In the genomic region with DNA sequence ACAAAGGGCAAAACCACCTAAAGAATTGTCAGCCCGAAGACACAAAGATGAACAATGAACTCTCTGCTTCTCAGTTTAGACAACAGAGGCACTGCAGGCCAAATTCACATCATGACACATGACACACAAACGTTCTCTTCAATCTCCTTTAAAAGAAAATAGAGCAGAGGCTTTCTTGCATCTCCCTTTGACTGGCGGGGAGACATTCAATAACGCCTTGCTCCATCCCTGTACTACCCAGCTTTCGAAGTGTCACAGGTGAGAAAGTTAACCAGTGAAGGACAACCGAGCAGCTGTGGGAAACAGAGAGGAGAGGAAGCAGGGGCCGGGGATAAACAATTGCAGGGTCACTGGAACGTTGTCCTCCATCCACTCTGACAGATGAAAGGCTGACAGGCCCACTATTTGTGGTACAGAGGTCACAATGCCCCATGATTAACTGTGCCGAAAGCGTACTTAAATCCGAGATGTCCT, we compare ENCODE assay signal across 1 cellular context.
TF ChIP-seq lines count a peak whose summit lies in the region.

No MANE protein-coding gene starts in this region.

TF ChIP-seq in HepG2, 621 proteins besides CTCF, POLR2A, EP300 and RAD21 (continued from another document and continues in another):
- TF ChIP-seq, protein P1, sequence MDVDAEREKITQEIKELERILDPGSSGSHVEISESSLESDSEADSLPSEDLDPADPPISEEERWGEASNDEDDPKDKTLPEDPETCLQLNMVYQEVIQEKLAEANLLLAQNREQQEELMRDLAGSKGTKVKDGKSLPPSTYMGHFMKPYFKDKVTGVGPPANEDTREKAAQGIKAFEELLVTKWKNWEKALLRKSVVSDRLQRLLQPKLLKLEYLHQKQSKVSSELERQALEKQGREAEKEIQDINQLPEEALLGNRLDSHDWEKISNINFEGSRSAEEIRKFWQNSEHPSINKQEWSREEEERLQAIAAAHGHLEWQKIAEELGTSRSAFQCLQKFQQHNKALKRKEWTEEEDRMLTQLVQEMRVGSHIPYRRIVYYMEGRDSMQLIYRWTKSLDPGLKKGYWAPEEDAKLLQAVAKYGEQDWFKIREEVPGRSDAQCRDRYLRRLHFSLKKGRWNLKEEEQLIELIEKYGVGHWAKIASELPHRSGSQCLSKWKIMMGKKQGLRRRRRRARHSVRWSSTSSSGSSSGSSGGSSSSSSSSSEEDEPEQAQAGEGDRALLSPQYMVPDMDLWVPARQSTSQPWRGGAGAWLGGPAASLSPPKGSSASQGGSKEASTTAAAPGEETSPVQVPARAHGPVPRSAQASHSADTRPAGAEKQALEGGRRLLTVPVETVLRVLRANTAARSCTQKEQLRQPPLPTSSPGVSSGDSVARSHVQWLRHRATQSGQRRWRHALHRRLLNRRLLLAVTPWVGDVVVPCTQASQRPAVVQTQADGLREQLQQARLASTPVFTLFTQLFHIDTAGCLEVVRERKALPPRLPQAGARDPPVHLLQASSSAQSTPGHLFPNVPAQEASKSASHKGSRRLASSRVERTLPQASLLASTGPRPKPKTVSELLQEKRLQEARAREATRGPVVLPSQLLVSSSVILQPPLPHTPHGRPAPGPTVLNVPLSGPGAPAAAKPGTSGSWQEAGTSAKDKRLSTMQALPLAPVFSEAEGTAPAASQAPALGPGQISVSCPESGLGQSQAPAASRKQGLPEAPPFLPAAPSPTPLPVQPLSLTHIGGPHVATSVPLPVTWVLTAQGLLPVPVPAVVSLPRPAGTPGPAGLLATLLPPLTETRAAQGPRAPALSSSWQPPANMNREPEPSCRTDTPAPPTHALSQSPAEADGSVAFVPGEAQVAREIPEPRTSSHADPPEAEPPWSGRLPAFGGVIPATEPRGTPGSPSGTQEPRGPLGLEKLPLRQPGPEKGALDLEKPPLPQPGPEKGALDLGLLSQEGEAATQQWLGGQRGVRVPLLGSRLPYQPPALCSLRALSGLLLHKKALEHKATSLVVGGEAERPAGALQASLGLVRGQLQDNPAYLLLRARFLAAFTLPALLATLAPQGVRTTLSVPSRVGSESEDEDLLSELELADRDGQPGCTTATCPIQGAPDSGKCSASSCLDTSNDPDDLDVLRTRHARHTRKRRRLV (CRISPR knock-in tag; IDR thresholded peaks at IDR 0.05) = no peak
- TF ChIP-seq ZNF260 (CRISPR knock-in tag; IDR thresholded peaks at IDR 0.05; ENCODE audit: borderline replicate concordance, low read depth) (no peak), HDAC2 (CRISPR knock-in tag; IDR thresholded peaks at IDR 0.05) (peak; percentile 94), NBN (conservative IDR thresholded peaks at IDR 0.05) (no peak), POGZ (CRISPR knock-in tag; IDR thresholded peaks at IDR 0.05) (peak; percentile 84), HOXA3 (CRISPR knock-in tag; IDR thresholded peaks at IDR 0.05) (peak; percentile 83), IRF2 (CRISPR knock-in tag; IDR thresholded peaks at IDR 0.05) (peak; percentile 49), ZNF879 (CRISPR knock-in tag; IDR thresholded peaks at IDR 0.05) (no peak), MLLT10 (CRISPR knock-in tag; IDR thresholded peaks at IDR 0.05) (no peak), CEBPG (CRISPR knock-in tag; IDR thresholded peaks at IDR 0.05) (peak; percentile 23; the same call in 1 of the 2 replicates), SIX4 (CRISPR knock-in tag; IDR thresholded peaks at IDR 0.05) (no peak), KMT2A (CRISPR knock-in tag; IDR thresholded peaks at IDR 0.05) (peak; percentile 22; the same call in 1 of the 2 replicates), FOXP1 (IDR thresholded peaks at IDR 0.05) (peak; percentile 60; the same call in 1 of the 2 replicates), FOXP1 (CRISPR knock-in tag; IDR thresholded peaks at IDR 0.05) (peak; percentile 86), TERF1 (CRISPR knock-in tag; IDR thresholded peaks at IDR 0.05) (no peak), ZNF660 (CRISPR knock-in tag; IDR thresholded peaks at IDR 0.05; ENCODE audit: borderline replicate concordance, low read depth) (no peak), ZNF564 (CRISPR knock-in tag; IDR thresholded peaks at IDR 0.05) (no peak), ZNF44 (CRISPR knock-in tag; IDR thresholded peaks at IDR 0.05) (no peak), AKNA (CRISPR knock-in tag; IDR thresholded peaks at IDR 0.05; ENCODE audit: borderline replicate concordance) (no peak), ADNP (CRISPR knock-in tag; IDR thresholded peaks at IDR 0.05) (no peak), ZNF317 (CRISPR knock-in tag; IDR thresholded peaks at IDR 0.05) (0 out of 2 replicates have a peak, but pooled peaks have one; percentile 26)
- TF ChIP-seq, protein P2, sequence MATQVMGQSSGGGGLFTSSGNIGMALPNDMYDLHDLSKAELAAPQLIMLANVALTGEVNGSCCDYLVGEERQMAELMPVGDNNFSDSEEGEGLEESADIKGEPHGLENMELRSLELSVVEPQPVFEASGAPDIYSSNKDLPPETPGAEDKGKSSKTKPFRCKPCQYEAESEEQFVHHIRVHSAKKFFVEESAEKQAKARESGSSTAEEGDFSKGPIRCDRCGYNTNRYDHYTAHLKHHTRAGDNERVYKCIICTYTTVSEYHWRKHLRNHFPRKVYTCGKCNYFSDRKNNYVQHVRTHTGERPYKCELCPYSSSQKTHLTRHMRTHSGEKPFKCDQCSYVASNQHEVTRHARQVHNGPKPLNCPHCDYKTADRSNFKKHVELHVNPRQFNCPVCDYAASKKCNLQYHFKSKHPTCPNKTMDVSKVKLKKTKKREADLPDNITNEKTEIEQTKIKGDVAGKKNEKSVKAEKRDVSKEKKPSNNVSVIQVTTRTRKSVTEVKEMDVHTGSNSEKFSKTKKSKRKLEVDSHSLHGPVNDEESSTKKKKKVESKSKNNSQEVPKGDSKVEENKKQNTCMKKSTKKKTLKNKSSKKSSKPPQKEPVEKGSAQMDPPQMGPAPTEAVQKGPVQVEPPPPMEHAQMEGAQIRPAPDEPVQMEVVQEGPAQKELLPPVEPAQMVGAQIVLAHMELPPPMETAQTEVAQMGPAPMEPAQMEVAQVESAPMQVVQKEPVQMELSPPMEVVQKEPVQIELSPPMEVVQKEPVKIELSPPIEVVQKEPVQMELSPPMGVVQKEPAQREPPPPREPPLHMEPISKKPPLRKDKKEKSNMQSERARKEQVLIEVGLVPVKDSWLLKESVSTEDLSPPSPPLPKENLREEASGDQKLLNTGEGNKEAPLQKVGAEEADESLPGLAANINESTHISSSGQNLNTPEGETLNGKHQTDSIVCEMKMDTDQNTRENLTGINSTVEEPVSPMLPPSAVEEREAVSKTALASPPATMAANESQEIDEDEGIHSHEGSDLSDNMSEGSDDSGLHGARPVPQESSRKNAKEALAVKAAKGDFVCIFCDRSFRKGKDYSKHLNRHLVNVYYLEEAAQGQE (IDR thresholded peaks at IDR 0.05; ENCODE audit: borderline replicate concordance in 1 of 2, low read depth in 1 of 2, low read length in 2 of 2) = 0 out of 4 replicates have a peak, but pooled peaks of 1 of the 2 experiments have one; percentile 55
- TF ChIP-seq, protein P3, sequence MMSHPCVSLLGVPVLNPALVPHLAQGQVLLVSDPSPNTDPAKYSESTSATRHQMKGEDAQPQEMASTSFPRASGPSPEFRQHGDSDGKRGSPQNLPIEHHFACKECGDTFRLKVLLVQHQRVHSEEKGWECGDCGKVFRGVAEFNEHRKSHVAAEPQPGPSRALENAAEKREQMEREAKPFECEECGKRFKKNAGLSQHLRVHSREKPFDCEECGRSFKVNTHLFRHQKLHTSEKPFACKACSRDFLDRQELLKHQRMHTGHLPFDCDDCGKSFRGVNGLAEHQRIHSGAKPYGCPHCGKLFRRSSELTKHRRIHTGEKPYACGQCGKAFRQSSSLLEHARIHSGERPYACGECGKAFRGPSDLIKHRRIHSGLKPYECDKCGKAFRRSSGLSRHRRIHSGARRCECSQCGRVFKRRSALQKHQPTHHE (CRISPR knock-in tag; IDR thresholded peaks at IDR 0.05; ENCODE audit: borderline replicate concordance) = no peak
- TF ChIP-seq, protein P4, sequence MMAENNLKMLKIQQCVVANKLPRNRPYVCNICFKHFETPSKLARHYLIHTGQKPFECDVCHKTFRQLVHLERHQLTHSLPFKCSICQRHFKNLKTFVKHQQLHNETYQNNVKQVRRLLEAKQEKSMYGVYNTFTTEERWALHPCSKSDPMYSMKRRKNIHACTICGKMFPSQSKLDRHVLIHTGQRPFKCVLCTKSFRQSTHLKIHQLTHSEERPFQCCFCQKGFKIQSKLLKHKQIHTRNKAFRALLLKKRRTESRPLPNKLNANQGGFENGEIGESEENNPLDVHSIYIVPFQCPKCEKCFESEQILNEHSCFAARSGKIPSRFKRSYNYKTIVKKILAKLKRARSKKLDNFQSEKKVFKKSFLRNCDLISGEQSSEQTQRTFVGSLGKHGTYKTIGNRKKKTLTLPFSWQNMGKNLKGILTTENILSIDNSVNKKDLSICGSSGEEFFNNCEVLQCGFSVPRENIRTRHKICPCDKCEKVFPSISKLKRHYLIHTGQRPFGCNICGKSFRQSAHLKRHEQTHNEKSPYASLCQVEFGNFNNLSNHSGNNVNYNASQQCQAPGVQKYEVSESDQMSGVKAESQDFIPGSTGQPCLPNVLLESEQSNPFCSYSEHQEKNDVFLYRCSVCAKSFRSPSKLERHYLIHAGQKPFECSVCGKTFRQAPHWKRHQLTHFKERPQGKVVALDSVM (CRISPR knock-in tag; IDR thresholded peaks at IDR 0.05) = peak; percentile 33; the same call in 1 of the 2 replicates
- TF ChIP-seq, protein P5, sequence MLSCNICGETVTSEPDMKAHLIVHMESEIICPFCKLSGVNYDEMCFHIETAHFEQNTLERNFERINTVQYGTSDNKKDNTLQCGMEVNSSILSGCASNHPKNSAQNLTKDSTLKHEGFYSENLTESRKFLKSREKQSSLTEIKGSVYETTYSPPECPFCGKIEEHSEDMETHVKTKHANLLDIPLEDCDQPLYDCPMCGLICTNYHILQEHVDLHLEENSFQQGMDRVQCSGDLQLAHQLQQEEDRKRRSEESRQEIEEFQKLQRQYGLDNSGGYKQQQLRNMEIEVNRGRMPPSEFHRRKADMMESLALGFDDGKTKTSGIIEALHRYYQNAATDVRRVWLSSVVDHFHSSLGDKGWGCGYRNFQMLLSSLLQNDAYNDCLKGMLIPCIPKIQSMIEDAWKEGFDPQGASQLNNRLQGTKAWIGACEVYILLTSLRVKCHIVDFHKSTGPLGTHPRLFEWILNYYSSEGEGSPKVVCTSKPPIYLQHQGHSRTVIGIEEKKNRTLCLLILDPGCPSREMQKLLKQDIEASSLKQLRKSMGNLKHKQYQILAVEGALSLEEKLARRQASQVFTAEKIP (CRISPR knock-in tag; IDR thresholded peaks at IDR 0.05; ENCODE audit: borderline replicate concordance) = no peak
- TF ChIP-seq, protein P6, sequence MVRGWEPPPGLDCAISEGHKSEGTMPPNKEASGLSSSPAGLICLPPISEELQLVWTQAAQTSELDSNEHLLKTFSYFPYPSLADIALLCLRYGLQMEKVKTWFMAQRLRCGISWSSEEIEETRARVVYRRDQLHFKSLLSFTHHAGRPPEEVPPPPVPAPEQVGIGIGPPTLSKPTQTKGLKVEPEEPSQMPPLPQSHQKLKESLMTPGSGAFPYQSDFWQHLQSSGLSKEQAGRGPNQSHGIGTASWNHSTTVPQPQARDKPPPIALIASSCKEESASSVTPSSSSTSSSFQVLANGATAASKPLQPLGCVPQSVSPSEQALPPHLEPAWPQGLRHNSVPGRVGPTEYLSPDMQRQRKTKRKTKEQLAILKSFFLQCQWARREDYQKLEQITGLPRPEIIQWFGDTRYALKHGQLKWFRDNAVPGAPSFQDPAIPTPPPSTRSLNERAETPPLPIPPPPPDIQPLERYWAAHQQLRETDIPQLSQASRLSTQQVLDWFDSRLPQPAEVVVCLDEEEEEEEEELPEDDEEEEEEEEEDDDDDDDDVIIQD (CRISPR knock-in tag; IDR thresholded peaks at IDR 0.05; ENCODE audit: low read depth) = peak; percentile 92
- TF ChIP-seq, protein P7, sequence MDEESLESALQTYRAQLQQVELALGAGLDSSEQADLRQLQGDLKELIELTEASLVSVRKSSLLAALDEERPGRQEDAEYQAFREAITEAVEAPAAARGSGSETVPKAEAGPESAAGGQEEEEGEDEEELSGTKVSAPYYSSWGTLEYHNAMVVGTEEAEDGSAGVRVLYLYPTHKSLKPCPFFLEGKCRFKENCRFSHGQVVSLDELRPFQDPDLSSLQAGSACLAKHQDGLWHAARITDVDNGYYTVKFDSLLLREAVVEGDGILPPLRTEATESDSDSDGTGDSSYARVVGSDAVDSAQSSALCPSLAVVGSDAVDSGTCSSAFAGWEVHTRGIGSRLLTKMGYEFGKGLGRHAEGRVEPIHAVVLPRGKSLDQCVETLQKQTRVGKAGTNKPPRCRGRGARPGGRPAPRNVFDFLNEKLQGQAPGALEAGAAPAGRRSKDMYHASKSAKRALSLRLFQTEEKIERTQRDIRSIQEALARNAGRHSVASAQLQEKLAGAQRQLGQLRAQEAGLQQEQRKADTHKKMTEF (CRISPR knock-in tag; IDR thresholded peaks at IDR 0.05) = peak; percentile 79
